In genomic region chr19:532578-533484, GRCh38 we compare ENCODE assay signal across 8 cellular contexts. TPM values are rescaled to one million over a fixed set of nuclear protein-coding genes. Genes with fewer than 3 reads are reported as not detected.
A peak's percentile ranks its signal among the peaks of the same experiment; 100 is the strongest.
DNase-seq lines count a peak whose midpoint lies in the region; ATAC-seq, FAIRE-seq and TF ChIP-seq lines count a peak whose summit lies in the region.

No MANE protein-coding gene starts in this region.

- peak overlapping the region; percentile 77 for H3K27ac ChIP-seq in muscle layer of duodenum (ENCODE audit: low read length)
- peak overlapping the region; percentile 84 for H3K27ac ChIP-seq in upper lobe of right lung

- H3K36me3 ChIP-seq in muscle layer of duodenum (ENCODE audit: control insufficient read depth in 1 of 2, insufficient read depth in 2 of 2, low read length in 2 of 2): peaks cover 0 to 18% of the 10 kb centered on the region in 2 donors
- peaks cover 16% of the 10 kb centered on the region for H3K36me3 ChIP-seq in upper lobe of right lung

- H3K27me3 Mint-ChIP-seq in activated T-helper 2 cell treated with anti-CD3 and anti-CD28 coated beads, Interferon-gamma antibody, Interleukin-2, Interleukin-4, amounts not matched to agents 10 μg/mL and 5 μg/mL and 100 μg/mL, durations not matched to agents 14 hours and 24 hours and 36 hours (ENCODE audit: low read depth): no peaks in the 10 kb centered on the region

- TF ChIP-seq POLR2A in GM12892 (IDR thresholded peaks at IDR 0.05; ENCODE audit: low read depth, low read length): no peak

- H3K4me3 Mint-ChIP-seq in activated T-helper 2 cell treated with anti-CD3 and anti-CD28 coated beads, Interferon-gamma antibody, Interleukin-2, Interleukin-4, amounts not matched to agents 10 μg/mL and 5 μg/mL and 100 μg/mL, durations not matched to agents 14 hours and 24 hours and 36 hours (ENCODE audit: low read depth): peak overlapping the region; percentile 84

- H3K4me1 Mint-ChIP-seq in activated T-helper 2 cell treated with anti-CD3 and anti-CD28 coated beads, Interferon-gamma antibody, Interleukin-2, Interleukin-4, amounts not matched to agents 10 μg/mL and 5 μg/mL and 100 μg/mL, durations not matched to agents 14 hours and 24 hours and 36 hours (ENCODE audit: low read depth): peaks cover 3% of the 10 kb centered on the region

- H3K9me3 Mint-ChIP-seq in activated T-helper 2 cell treated with anti-CD3 and anti-CD28 coated beads, Interferon-gamma antibody, Interleukin-2, Interleukin-4, amounts not matched to agents 10 μg/mL and 5 μg/mL and 100 μg/mL, durations not matched to agents 14 hours and 24 hours and 36 hours: no peaks in the 10 kb centered on the region

- FAIRE-seq in GM12892 (lab: Jason Lieb, UNC): peak; percentile 65

- peak; percentile 18 for DNase-seq in AG09309 (ENCODE audit: low read depth)
- DNase-seq in GM12892 (ENCODE audit: insufficient read length): no peak
- peak; percentile 33 for DNase-seq in NCI-H226
- DNase-seq in activated T-helper 2 cell treated with anti-CD3 and anti-CD28 coated beads, Interferon-gamma antibody, Interleukin-2, Interleukin-4, amounts not matched to agents 10 μg/mL and 5 μg/mL and 100 μg/mL, durations not matched to agents 14 hours and 24 hours and 36 hours (ENCODE audit: low spot score): no peak
- peak; percentile 73 for DNase-seq in fibroblast of pulmonary artery (ENCODE audit: low read depth)
- DNase-seq in upper lobe of right lung: peak; percentile 86
- DNase-seq in DMS153 (lab: John Stamatoyannopoulos, UW): no peak

- ATAC-seq in upper lobe of right lung: peak; percentile 24

- intact Hi-C loops in activated T-helper 2 cell treated with anti-CD3 and anti-CD28 coated beads, Interferon-gamma antibody, Interleukin-2, Interleukin-4, amounts not matched to agents 10 μg/mL and 5 μg/mL and 100 μg/mL, durations not matched to agents 14 hours and 24 hours and 36 hours (cut with micrococcal nuclease): loop anchor here (10.0 kb wide), 1 partner anchor 102 kb away; the partner anchor contains the start of genes FGF22 and POLRMT
- intact Hi-C loops in upper lobe of right lung (cut with DNase I): no loop called here

- peaks cover 11 to 24% of the 10 kb centered on the region in 2 donors for H3K4me1 ChIP-seq in muscle layer of duodenum (ENCODE audit: control insufficient read depth in 1 of 2, insufficient read depth in 2 of 2, low read length in 2 of 2)
- peaks cover 21% of the 10 kb centered on the region for H3K4me1 ChIP-seq in upper lobe of right lung

- TF ChIP-seq CTCF in AG09309 (IDR thresholded peaks at IDR 0.05; ENCODE audit: control insufficient read depth, insufficient read depth, low read depth, low read length, missing control alignments): peak; percentile 65
- peak; percentile 61 for TF ChIP-seq CTCF in fibroblast of pulmonary artery (IDR thresholded peaks at IDR 0.05; ENCODE audit: low read length, missing control alignments)
- peak; percentile 54 for TF ChIP-seq CTCF in upper lobe of right lung (IDR thresholded peaks at IDR 0.05)

- H3K36me3 Mint-ChIP-seq in activated T-helper 2 cell treated with anti-CD3 and anti-CD28 coated beads, Interferon-gamma antibody, Interleukin-2, Interleukin-4, amounts not matched to agents 10 μg/mL and 5 μg/mL and 100 μg/mL, durations not matched to agents 14 hours and 24 hours and 36 hours (ENCODE audit: low read depth): peaks cover 3% of the 10 kb centered on the region

- no peaks in the 10 kb centered on the region for H3K27me3 ChIP-seq in muscle layer of duodenum (ENCODE audit: low read depth, low read length)
- no peaks in the 10 kb centered on the region for H3K27me3 ChIP-seq in upper lobe of right lung

- H3K9me3 ChIP-seq in muscle layer of duodenum (ENCODE audit: control insufficient read depth in 1 of 2, low read length in 2 of 2): no peaks in the 10 kb centered on the region
- no peaks in the 10 kb centered on the region for H3K9me3 ChIP-seq in upper lobe of right lung

- peak overlapping the region; percentile 88 for H3K27ac Mint-ChIP-seq in activated T-helper 2 cell treated with anti-CD3 and anti-CD28 coated beads, Interferon-gamma antibody, Interleukin-2, Interleukin-4, amounts not matched to agents 10 μg/mL and 5 μg/mL and 100 μg/mL, durations not matched to agents 14 hours and 24 hours and 36 hours

- H3K4me3 ChIP-seq in AG09309 (ENCODE audit: control insufficient read depth, low read depth, low read length) (peak overlapping the region; percentile 98), fibroblast of pulmonary artery (replicated peaks; ENCODE audit: low read depth, low read length) (peak overlapping the region; percentile 85), muscle layer of duodenum (ENCODE audit: low read depth in 1 of 2, low read length in 2 of 2) (peak overlapping the region; percentile 74 to 96), upper lobe of right lung (peak overlapping the region; percentile 99)

RNA-seq across cellular contexts. Expression of gene CDC34, which starts 1.3 kb away (rescaled TPM):
- polyA plus RNA-seq in GM12892 (2012; ENCODE audit: missing spikeins): 22.1 TPM
- 53.7 and 55.7 TPM in 2 replicates for total RNA-seq in activated T-helper 2 cell treated with anti-CD3 and anti-CD28 coated beads, Interferon-gamma antibody, Interleukin-2, Interleukin-4, amounts not matched to agents 10 μg/mL and 5 μg/mL and 100 μg/mL, durations not matched to agents 14 hours and 24 hours and 36 hours
- total RNA-seq in upper lobe of right lung: 40.9 TPM

RNA-seq across cellular contexts. Expression of gene GZMM, which starts 11.0 kb away (rescaled TPM):
- polyA plus RNA-seq in GM12892 (2012; ENCODE audit: missing spikeins): not detected
- total RNA-seq in activated T-helper 2 cell treated with anti-CD3 and anti-CD28 coated beads, Interferon-gamma antibody, Interleukin-2, Interleukin-4, amounts not matched to agents 10 μg/mL and 5 μg/mL and 100 μg/mL, durations not matched to agents 14 hours and 24 hours and 36 hours: 29.9 and 31.8 TPM in 2 replicates
- 2.9 TPM for total RNA-seq in upper lobe of right lung

RNA-seq across cellular contexts. Expression of gene TPGS1, which starts 25.5 kb away (rescaled TPM):
- polyA plus RNA-seq in GM12892 (2012; ENCODE audit: missing spikeins): 0.51 TPM
- 13.6 and 15.7 TPM in 2 replicates for total RNA-seq in activated T-helper 2 cell treated with anti-CD3 and anti-CD28 coated beads, Interferon-gamma antibody, Interleukin-2, Interleukin-4, amounts not matched to agents 10 μg/mL and 5 μg/mL and 100 μg/mL, durations not matched to agents 14 hours and 24 hours and 36 hours
- 19.9 TPM for total RNA-seq in upper lobe of right lung

RNA-seq across cellular contexts. Expression of gene MADCAM1, which starts 36.5 kb away (rescaled TPM):
- not detected for polyA plus RNA-seq in GM12892 (2012; ENCODE audit: missing spikeins)
- total RNA-seq in activated T-helper 2 cell treated with anti-CD3 and anti-CD28 coated beads, Interferon-gamma antibody, Interleukin-2, Interleukin-4, amounts not matched to agents 10 μg/mL and 5 μg/mL and 100 μg/mL, durations not matched to agents 14 hours and 24 hours and 36 hours: 0.18 and 0.21 TPM in 2 replicates
- 1.2 TPM for total RNA-seq in upper lobe of right lung

RNA-seq across cellular contexts. Expression of gene BSG, which starts 39.6 kb away (rescaled TPM):
- 135 TPM for polyA plus RNA-seq in GM12892 (2012; ENCODE audit: missing spikeins)
- total RNA-seq in activated T-helper 2 cell treated with anti-CD3 and anti-CD28 coated beads, Interferon-gamma antibody, Interleukin-2, Interleukin-4, amounts not matched to agents 10 μg/mL and 5 μg/mL and 100 μg/mL, durations not matched to agents 14 hours and 24 hours and 36 hours: 300 and 304 TPM in 2 replicates
- 359 TPM for total RNA-seq in upper lobe of right lung

Comparison
In these comparisons a context has a peak if more than half of its experiments do, and no peak if none do; other contexts are left out.
1. DNase-seq: peak in AG09309 (single experiment), NCI-H226 (single experiment), fibroblast of pulmonary artery (single experiment) and upper lobe of right lung (single experiment); none in GM12892 (single experiment), activated T-helper 2 cell treated with anti-CD3 and anti-CD28 coated beads, Interferon-gamma antibody, Interleukin-2, Interleukin-4, amounts not matched to agents 10 μg/mL and 5 μg/mL and 100 μg/mL, durations not matched to agents 14 hours and 24 hours and 36 hours (single experiment) and DMS153 (single experiment).
2. Peak in every context shown above with its lines, with median percentiles within 50 percentile points of each other: H3K4me3 ChIP-seq and CTCF ChIP-seq.